1 cellular context compared by ENCODE assay signal in the genomic region with DNA sequence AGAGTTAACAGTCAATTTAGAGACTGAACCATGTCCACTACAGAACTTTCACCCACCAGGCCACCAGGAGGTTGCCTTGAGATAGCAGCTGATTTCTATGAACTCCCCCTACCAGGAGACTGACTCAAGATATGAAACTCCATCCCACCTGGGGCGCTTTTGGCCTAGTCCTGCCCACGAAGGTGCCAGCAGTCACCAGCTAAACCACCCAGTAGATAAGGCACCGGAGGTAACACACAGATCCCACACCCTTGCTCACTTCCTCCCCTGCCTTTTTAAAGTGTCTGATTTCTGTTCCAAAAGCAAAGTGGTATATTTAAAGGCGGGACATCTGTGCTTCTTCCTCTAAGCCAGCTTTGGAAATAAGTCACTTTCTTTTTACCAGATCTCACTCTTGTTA.
TF ChIP-seq lines count a peak whose summit lies in the region.

No MANE protein-coding gene starts in this region.

TF ChIP-seq in GM23338, 12 proteins besides CTCF, POLR2A, EP300 and RAD21 (continued from another document):
- TF ChIP-seq ZNF462 (CRISPR knock-in tag; IDR thresholded peaks at IDR 0.05) (no peak), CREB1 (CRISPR knock-in tag; IDR thresholded peaks at IDR 0.05; ENCODE audit: low read depth) (no peak), JUNB (IDR thresholded peaks at IDR 0.05; ENCODE audit: unreplicated experiment) (no peak), NANOG (IDR thresholded peaks at IDR 0.05; ENCODE audit: borderline replicate concordance) (no peak), ZNF114 (CRISPR knock-in tag; IDR thresholded peaks at IDR 0.05) (no peak), ETS1 (IDR thresholded peaks at IDR 0.05) (no peak)
